In genomic region chr17:7838291-7839075, GRCh38 we compare ENCODE assay signal across 8 cellular contexts. TPM values are rescaled to one million over a fixed set of nuclear protein-coding genes. Genes with fewer than 3 reads are reported as not detected.
DNase-seq lines count a peak whose midpoint lies in the region; ATAC-seq, FAIRE-seq and TF ChIP-seq lines count a peak whose summit lies in the region.

No MANE protein-coding gene starts in this region.

- H3K4me1 Mint-ChIP-seq in WTC11 = peaks cover 42% of the 10 kb centered on the region

- no peaks in the 10 kb centered on the region for H3K27me3 ChIP-seq in pancreas

- H3K27me3 Mint-ChIP-seq in WTC11 (ENCODE audit: low read depth) = peaks cover 47% of the 10 kb centered on the region

- no peak for TF ChIP-seq CTCF in WTC11 (IDR thresholded peaks at IDR 0.05)
- no peak for TF ChIP-seq CTCF in foreskin fibroblast (IDR thresholded peaks at IDR 0.05; ENCODE audit: low read depth, low read length)
- no peak for TF ChIP-seq CTCF in pancreas (IDR thresholded peaks at IDR 0.05)

- DNase-seq in NCI-H2196 (lab: John Stamatoyannopoulos, UW; ENCODE audit: unreplicated experiment) (peak; percentile 10), NCI-H2196 treated with DMSO at 0.1 percent for 48 hours (lab: John Stamatoyannopoulos, UW; ENCODE audit: unreplicated experiment) (no peak), NCI-H1105 treated with DMSO at 0.1 percent for 48 hours (lab: John Stamatoyannopoulos, UW) (peak; percentile 63), WTC11 (ENCODE audit: low spot score) (no peak), foreskin fibroblast (peak; percentile 52 to 81), pancreas (peak in 4 of 6 donors; percentile 45 to 76 (median 64)), activated gamma-delta T cell treated with Interleukin-2 at 50 U/mL for 16 hours (no peak)

- H3K36me3 ChIP-seq in pancreas = no peaks in the 10 kb centered on the region

- peaks cover 8 to 20% (median 10%) of the 10 kb centered on the region in 3 donors for H3K4me1 ChIP-seq in pancreas

- peak overlapping the region in 2 of 4 donors; percentile 22 to 52 for H3K27ac ChIP-seq in pancreas

- CTCF ChIA-PET in WTC11 (lab: Charles Lee) = interaction anchor here (0.6 to 5.4 kb wide), 6 partner anchors 18 to 152 kb away, joined by 3 to 63 read pairs (median 8); partner anchors contain the start of genes CYB5D1, NAA38 and TMEM88

- H3K9me3 ChIP-seq in pancreas = no peaks in the 10 kb centered on the region

- ATAC-seq in WTC11 = no peak
- no peak for ATAC-seq in pancreas
- no peak for ATAC-seq in HG02610 (IDR thresholded peaks at IDR 0.05; ENCODE audit: unreplicated experiment)

- H3K4me3 ChIP-seq in foreskin fibroblast (ENCODE audit: low read depth in 1 of 2, low read length in 2 of 2) (peak overlapping the region; percentile 39 to 75), pancreas (peak overlapping the region in 1 of 4 donors; percentile 7)

- intact Hi-C loops in pancreas (cut with DNase I) = no loop called here

- no peak for FAIRE-seq in pancreas (lab: Jason Lieb, UNC)

- POLR2A ChIA-PET in WTC11 (lab: Charles Lee) = interaction anchor here (0.6 to 1.0 kb wide), 2 partner anchors 19 to 24 kb away, joined by 3 read pairs; partner anchors contain the start of gene NAA38

- peak overlapping the region; percentile 48 for H3K4me3 Mint-ChIP-seq in WTC11

- 19 to 23% methylated on average over 6 to 7 of the region's 8 CpGs for WGBS in pancreas, 2 donors

- no peaks in the 10 kb centered on the region for H3K9me3 Mint-ChIP-seq in WTC11

- H3K27ac Mint-ChIP-seq in WTC11 = no peak overlapping the region

- H3K36me3 Mint-ChIP-seq in WTC11 = no peaks in the 10 kb centered on the region

TF ChIP-seq in WTC11, 78 proteins besides CTCF, POLR2A, EP300 and RAD21:
- peak; percentile 99 for TF ChIP-seq GABPB1 (CRISPR knock-in tag; IDR thresholded peaks at IDR 0.05)
- no peak for TF ChIP-seq JUN (CRISPR knock-in tag; IDR thresholded peaks at IDR 0.05)

RNA-seq across cellular contexts. Expression of gene KDM6B, which starts 4.5 kb away (rescaled TPM):
- total RNA-seq in WTC11 (2021) (13.2 to 16.1 TPM (median 15.8 TPM) in 3 replicates), pancreas (10 to 100 TPM; 14.9 to 23.7 (median 17.3) TPM)
- 10 to 100 TPM in 1 of 2 donors, 1 to 10 TPM in 1; 8.9 to 15.3 TPM for polyA plus RNA-seq in pancreas

RNA-seq across cellular contexts. Expression of gene TMEM88, which starts 16.4 kb away (rescaled TPM):
- 2.9 to 3.9 TPM (median 3.6 TPM) in 3 replicates for total RNA-seq in WTC11 (2021)
- total RNA-seq in pancreas = 1 to 10 TPM; 2.1 to 4.2 (median 2.4) TPM
- 10 to 100 TPM; 21.6 to 28.5 TPM for polyA plus RNA-seq in pancreas

RNA-seq across cellular contexts. Expression of gene NAA38, which starts 18.9 kb away (rescaled TPM):
- 41.8 to 46.3 TPM (median 43.4 TPM) in 3 replicates for total RNA-seq in WTC11 (2021)
- 10 to 100 TPM; 20.1 to 29.6 (median 26.6) TPM for total RNA-seq in pancreas
- polyA plus RNA-seq in pancreas = 10 to 100 TPM; 75.7 to 87.2 TPM

RNA-seq across cellular contexts. Expression of gene CYB5D1, which starts 19.3 kb away (rescaled TPM):
- 14.0 to 15.2 TPM (median 14.3 TPM) in 3 replicates for total RNA-seq in WTC11 (2021)
- total RNA-seq in pancreas = 10 to 100 TPM in 1 of 6 donors, 1 to 10 TPM in 5; 5.0 to 10.5 (median 8.4) TPM
- polyA plus RNA-seq in pancreas = 1 to 10 TPM; 4.9 to 8.5 TPM

RNA-seq across cellular contexts. Expression of gene CHD3, which starts 50.1 kb away (rescaled TPM):
- 38.9 to 42.0 TPM (median 39.5 TPM) in 3 replicates for total RNA-seq in WTC11 (2021)
- total RNA-seq in pancreas = 100 to 1,000 TPM in 1 of 6 donors, 10 to 100 TPM in 5; 35.9 to 101 (median 43.1) TPM
- polyA plus RNA-seq in pancreas = 100 to 1,000 TPM; 117 to 143 TPM

Comparison
In these comparisons a context has a peak if more than half of its experiments do, and no peak if none do; other contexts are left out.
1. DNase-seq: peak in NCI-H2196 (single experiment), NCI-H1105 treated with DMSO at 0.1 percent for 48 hours (single experiment), foreskin fibroblast (2 of 2) and pancreas (4 of 6); none in NCI-H2196 treated with DMSO at 0.1 percent for 48 hours (single experiment), WTC11 (single experiment) and activated gamma-delta T cell treated with Interleukin-2 at 50 U/mL for 16 hours (single experiment).